In genomic region chr1:36279789-36280296, GRCh38 we compare ENCODE assay signal across 12 cellular contexts. TPM values are rescaled to one million over a fixed set of nuclear protein-coding genes. Genes with fewer than 3 reads are reported as not detected.
DNase-seq lines count a peak whose midpoint lies in the region; ATAC-seq and TF ChIP-seq lines count a peak whose summit lies in the region.
"Had no signal": no experiment of that assay in that cellular context is flagged by ENCODE, and none has a peak within 500 bp of the region (broad histone marks: within the 10 kb centered on the region; RNA-seq: fewer than 3 reads in every experiment).

No MANE protein-coding gene starts in this region.

- H3K4me3 ChIP-seq in mesenchymal stem cell (ENCODE audit: insufficient read depth in 1 of 2, low read depth in 1 of 2, low read length in 2 of 2) (no peak overlapping the region), stomach smooth muscle (ENCODE audit: low read length in 2 of 2) (no peak overlapping the region)
- H3K4me3 ChIP-seq: colonic mucosa, mucosa of descending colon had no signal

- no peak overlapping the region for H3K14ac ChIP-seq in mesenchymal stem cell (ENCODE audit: low read length in 2 of 2)

- H3K4me2 ChIP-seq in mesenchymal stem cell (ENCODE audit: low read length, poor library complexity, severe bottlenecking), result no peak overlapping the region

- no peak overlapping the region for H2BK5ac ChIP-seq in mesenchymal stem cell (ENCODE audit: low read depth, low read length, poor library complexity, severe bottlenecking)

- H3K27me3 ChIP-seq in mesenchymal stem cell (ENCODE audit: control insufficient read depth in 1 of 2, insufficient read depth in 1 of 2, low read length in 2 of 2) (no peaks in the 10 kb centered on the region), stomach smooth muscle (ENCODE audit: control insufficient read depth in 1 of 2, insufficient read depth in 2 of 2, low read length in 2 of 2) (no peaks in the 10 kb centered on the region)
- H3K27me3 ChIP-seq: colonic mucosa had no signal

- WGBS in mesenchymal stem cell, result 92% methylated on average over 6 of the region's 7 CpGs

- peaks cover 5% of the 10 kb centered on the region for H3K36me3 Mint-ChIP-seq in activated naive CD4-positive, alpha-beta T cell treated with anti-CD3 and anti-CD28 coated beads, Interleukin-2, amount 50 U/mL, for 24 hours
- peaks cover 54% of the 10 kb centered on the region for H3K36me3 Mint-ChIP-seq in activated T-helper 17 cell treated with anti-CD3 and anti-CD28 coated beads, Interleukin-2, amount 50 U/mL, for 72 hours (ENCODE audit: low read depth)
- H3K36me3 Mint-ChIP-seq in Calu3 (ENCODE audit: insufficient read depth, unreplicated experiment), result peaks cover 19% of the 10 kb centered on the region

- H2AFZ ChIP-seq in mesenchymal stem cell (ENCODE audit: low read depth, low read length), result peak overlapping the region; percentile 47

- H2AK5ac ChIP-seq in mesenchymal stem cell (ENCODE audit: low read length, severe bottlenecking), result no peak overlapping the region

- no peak overlapping the region for H3K23ac ChIP-seq in mesenchymal stem cell (ENCODE audit: low read length in 2 of 2)

- H3K18ac ChIP-seq in mesenchymal stem cell (ENCODE audit: low read depth in 1 of 2, low read length in 2 of 2), result no peak overlapping the region

- intact Hi-C loops in Calu3 (cut with micrococcal nuclease; ENCODE audit: unreplicated experiment), result loop anchor here (5.0 to 10.0 kb wide), 2 partner anchors 33 to 55 kb away; partner anchors contain the start of gene THRAP3

- H3K9me3 ChIP-seq in mesenchymal stem cell (ENCODE audit: control insufficient read depth, low read length), result no peaks in the 10 kb centered on the region
- no peaks in the 10 kb centered on the region for H3K9me3 ChIP-seq in stomach smooth muscle (ENCODE audit: control insufficient read depth in 2 of 2, low read length in 2 of 2)
- H3K9me3 ChIP-seq: colonic mucosa, mucosa of descending colon had no signal

- no peak overlapping the region for H3K4me3 Mint-ChIP-seq in activated naive CD4-positive, alpha-beta T cell treated with anti-CD3 and anti-CD28 coated beads, Interleukin-2, amount 50 U/mL, for 24 hours
- peak overlapping the region; percentile 37 for H3K4me3 Mint-ChIP-seq in activated T-helper 17 cell treated with anti-CD3 and anti-CD28 coated beads, Interleukin-2, amount 50 U/mL, for 72 hours
- no peak overlapping the region for H3K4me3 Mint-ChIP-seq in Calu3 (ENCODE audit: low read depth, unreplicated experiment)

- peak overlapping the region; percentile 93 for H3K27ac Mint-ChIP-seq in activated naive CD4-positive, alpha-beta T cell treated with anti-CD3 and anti-CD28 coated beads, Interleukin-2, amount 50 U/mL, for 24 hours
- peak overlapping the region; percentile 81 for H3K27ac Mint-ChIP-seq in activated T-helper 17 cell treated with anti-CD3 and anti-CD28 coated beads, Interleukin-2, amount 50 U/mL, for 72 hours
- no peak overlapping the region for H3K27ac Mint-ChIP-seq in Calu3 (ENCODE audit: unreplicated experiment)

- no peaks in the 10 kb centered on the region for H3K27me3 Mint-ChIP-seq in activated naive CD4-positive, alpha-beta T cell treated with anti-CD3 and anti-CD28 coated beads, Interleukin-2, amount 50 U/mL, for 24 hours
- no peaks in the 10 kb centered on the region for H3K27me3 Mint-ChIP-seq in activated T-helper 17 cell treated with anti-CD3 and anti-CD28 coated beads, Interleukin-2, amount 50 U/mL, for 72 hours
- H3K27me3 Mint-ChIP-seq in Calu3 (ENCODE audit: unreplicated experiment), result no peaks in the 10 kb centered on the region

- CTCF ChIA-PET in Calu3 (lab: Charles Lee), result no interaction called here

- no peak overlapping the region for H2BK15ac ChIP-seq in mesenchymal stem cell (ENCODE audit: low read depth, poor library complexity, severe bottlenecking)

- TF ChIP-seq CTCF in Calu3 (IDR thresholded peaks at IDR 0.05; ENCODE audit: unreplicated experiment), result no peak

- BruUV-seq in Calu3 (replicated peaks; lab: Mats Ljungman, UMichigan), result no TSS peak

- ATAC-seq in activated T-helper 17 cell treated with anti-CD3 and anti-CD28 coated beads, Interleukin-2, amount 50 U/mL, for 72 hours (replicated peaks), result no peak
- ATAC-seq: mucosa of descending colon had no signal

- H3K36me3 ChIP-seq in mesenchymal stem cell (ENCODE audit: control insufficient read depth in 1 of 2, insufficient read depth in 2 of 2, low read depth in 1 of 2, low read length in 2 of 2) (peaks cover 6 to 31% of the 10 kb centered on the region in 2 experiments), stomach smooth muscle (ENCODE audit: control insufficient read depth in 2 of 2, insufficient read depth in 2 of 2, low read length in 2 of 2) (peaks cover 3 to 8% of the 10 kb centered on the region in 2 donors)

- no peak overlapping the region for H3K27ac ChIP-seq in mesenchymal stem cell (ENCODE audit: low read length, poor library complexity, severe bottlenecking)
- peak overlapping the region; percentile 11 for H3K27ac ChIP-seq in stomach smooth muscle (ENCODE audit: low read length)
- H3K27ac ChIP-seq: colonic mucosa had no signal

- no peak overlapping the region for H2BK12ac ChIP-seq in mesenchymal stem cell (ENCODE audit: low read length in 2 of 2)

- H3K4me1 ChIP-seq in mesenchymal stem cell (ENCODE audit: control insufficient read depth, insufficient read depth, low read depth, low read length) (no peaks in the 10 kb centered on the region), stomach smooth muscle (ENCODE audit: control insufficient read depth, insufficient read depth, low read length) (peaks cover 7% of the 10 kb centered on the region)
- H3K4me1 ChIP-seq: colonic mucosa had no signal

- peaks cover 4% of the 10 kb centered on the region for H3K79me1 ChIP-seq in mesenchymal stem cell (replicated peaks; ENCODE audit: low read length, poor library complexity, severe bottlenecking)

- no peak overlapping the region for H3K4ac ChIP-seq in mesenchymal stem cell (ENCODE audit: low read depth in 1 of 2, low read length in 2 of 2)

- peaks cover 44% of the 10 kb centered on the region for H3K4me1 Mint-ChIP-seq in activated naive CD4-positive, alpha-beta T cell treated with anti-CD3 and anti-CD28 coated beads, Interleukin-2, amount 50 U/mL, for 24 hours
- H3K4me1 Mint-ChIP-seq in activated T-helper 17 cell treated with anti-CD3 and anti-CD28 coated beads, Interleukin-2, amount 50 U/mL, for 72 hours, result peaks cover 16% of the 10 kb centered on the region
- H3K4me1 Mint-ChIP-seq in Calu3 (ENCODE audit: low read depth, unreplicated experiment), result no peaks in the 10 kb centered on the region

- no peaks in the 10 kb centered on the region for H3K9me3 Mint-ChIP-seq in activated naive CD4-positive, alpha-beta T cell treated with anti-CD3 and anti-CD28 coated beads, Interleukin-2, amount 50 U/mL, for 24 hours
- no peaks in the 10 kb centered on the region for H3K9me3 Mint-ChIP-seq in activated T-helper 17 cell treated with anti-CD3 and anti-CD28 coated beads, Interleukin-2, amount 50 U/mL, for 72 hours
- H3K9me3 Mint-ChIP-seq in Calu3 (ENCODE audit: low read depth, unreplicated experiment), result no peaks in the 10 kb centered on the region

- no peak for DNase-seq in activated naive CD4-positive, alpha-beta T cell (lab: John Stamatoyannopoulos, UW)
- DNase-seq in mesenchymal stem cell (no peak), foreskin melanocyte (no peak), Calu3 (no peak)
- DNase-seq in activated CD8-positive, alpha-beta memory T cell treated with anti-CD3 and anti-CD28 coated beads for 24 hours, result no peak
- DNase-seq: colonic mucosa, H7, mucosa of descending colon, NCI-H69 had no signal

- H4K8ac ChIP-seq in mesenchymal stem cell (ENCODE audit: low read length), result no peak overlapping the region

- peak overlapping the region; percentile 74 for H3K9ac ChIP-seq in mesenchymal stem cell (ENCODE audit: low read length)
- no peak overlapping the region for H3K9ac ChIP-seq in stomach smooth muscle (ENCODE audit: low read length in 2 of 2)

- no peak overlapping the region for H4K91ac ChIP-seq in mesenchymal stem cell (ENCODE audit: low read length)

- H2BK120ac ChIP-seq in mesenchymal stem cell (ENCODE audit: low read depth, low read length), result no peak overlapping the region

RNA-seq across cellular contexts. Expression of gene SH3D21, which starts 26.3 kb away (rescaled TPM):
- total RNA-seq in activated T-helper 17 cell treated with anti-CD3 and anti-CD28 coated beads, Interleukin-2, amount 50 U/mL, for 72 hours, result 100 to 1,000 TPM in 1 of 2 donors, 10 to 100 TPM in 1; 24.4 to 245 TPM
- polyA plus RNA-seq in mesenchymal stem cell (2013, experiment 1 of 2), result 1.9 TPM
- polyA plus RNA-seq in mesenchymal stem cell (2013, experiment 2 of 2), result 1.8 TPM
- total RNA-seq in Calu3 (2022), result 12.1 and 13.2 TPM in 2 replicates

RNA-seq across cellular contexts. Expression of gene EVA1B, which starts 43.6 kb away (rescaled TPM):
- 1 to 10 TPM; 2.5 to 5.6 TPM for total RNA-seq in activated T-helper 17 cell treated with anti-CD3 and anti-CD28 coated beads, Interleukin-2, amount 50 U/mL, for 72 hours
- polyA plus RNA-seq in mesenchymal stem cell (2013, experiment 1 of 2), result 129 TPM
- polyA plus RNA-seq in mesenchymal stem cell (2013, experiment 2 of 2), result 133 TPM
- 10.1 and 11.2 TPM in 2 replicates for total RNA-seq in Calu3 (2022)

RNA-seq across cellular contexts. Expression of gene THRAP3, which starts 55.6 kb away (rescaled TPM):
- 100 to 1,000 TPM; 115 to 152 TPM for total RNA-seq in activated T-helper 17 cell treated with anti-CD3 and anti-CD28 coated beads, Interleukin-2, amount 50 U/mL, for 72 hours
- 64.5 TPM for polyA plus RNA-seq in mesenchymal stem cell (2013, experiment 1 of 2)
- polyA plus RNA-seq in mesenchymal stem cell (2013, experiment 2 of 2), result 60.8 TPM
- total RNA-seq in Calu3 (2022), result 97.5 and 99.4 TPM in 2 replicates
